19 cellular contexts compared by ENCODE assay signal in genomic region chr3:161295325-161295724, GRCh38.
A peak's percentile ranks its signal among the peaks of the same experiment; 100 is the strongest.
DNase-seq lines count a peak whose midpoint lies in the region; ATAC-seq and TF ChIP-seq lines count a peak whose summit lies in the region.
"Had no signal": no experiment of that assay in that cellular context is flagged by ENCODE, and none has a peak within 500 bp of the region (broad histone marks: within the 10 kb centered on the region; RNA-seq: fewer than 3 reads in every experiment).

No MANE protein-coding gene starts in this region.

- no peak overlapping the region for H3K23ac ChIP-seq in trophoblast cell (ENCODE audit: low read length)

- H2AK5ac ChIP-seq in trophoblast cell (ENCODE audit: low read length): no peak overlapping the region

- H3K4ac ChIP-seq in trophoblast cell (ENCODE audit: low read depth, low read length): no peak overlapping the region

- no peak overlapping the region for H4K12ac ChIP-seq in trophoblast cell (ENCODE audit: low read depth, low read length)

- H3K9me3 Mint-ChIP-seq in activated CD4-positive, alpha-beta memory T cell treated with anti-CD3 and anti-CD28 coated beads for 36 hours: peaks cover 28% of the 10 kb centered on the region

- ATAC-seq in upper lobe of right lung: peak; percentile 60
- ATAC-seq: naive thymus-derived CD8-positive, alpha-beta T cell had no signal

- H3K18ac ChIP-seq in trophoblast cell (ENCODE audit: low read length): no peak overlapping the region

- H3K27me3 ChIP-seq in GM23248 (replicated peaks; ENCODE audit: insufficient read depth): no peaks in the 10 kb centered on the region
- no peaks in the 10 kb centered on the region for H3K27me3 ChIP-seq in upper lobe of right lung
- H3K27me3 ChIP-seq in trophoblast cell (ENCODE audit: insufficient read depth, low read length): no peaks in the 10 kb centered on the region

- no peaks in the 10 kb centered on the region for H3K9me2 ChIP-seq in GM23248 (ENCODE audit: insufficient read depth)

- H3K9ac ChIP-seq in GM23248 (no peak overlapping the region), trophoblast cell (ENCODE audit: low read length) (no peak overlapping the region)

- no peaks in the 10 kb centered on the region for H4K20me1 ChIP-seq in GM23248 (ENCODE audit: insufficient read depth)

- H3K9me3 ChIP-seq in GM23248 (ENCODE audit: low read depth): no peaks in the 10 kb centered on the region
- H3K9me3 ChIP-seq in upper lobe of right lung: peaks cover 4% of the 10 kb centered on the region
- no peaks in the 10 kb centered on the region for H3K9me3 ChIP-seq in trophoblast cell (ENCODE audit: insufficient read depth, low read depth, low read length)

- no peaks in the 10 kb centered on the region for H3K27me3 Mint-ChIP-seq in activated CD4-positive, alpha-beta memory T cell treated with anti-CD3 and anti-CD28 coated beads for 36 hours

- H4K91ac ChIP-seq in trophoblast cell (ENCODE audit: low read depth, low read length): no peak overlapping the region

- no peaks in the 10 kb centered on the region for H3K36me3 ChIP-seq in GM23248 (ENCODE audit: low read depth)
- H3K36me3 ChIP-seq in upper lobe of right lung: no peaks in the 10 kb centered on the region
- H3K36me3 ChIP-seq in trophoblast cell (ENCODE audit: control insufficient read depth in 1 of 2, insufficient read depth in 2 of 2, low read length in 2 of 2): no peaks in the 10 kb centered on the region

- TF ChIP-seq CTCF in fibroblast of mammary gland (conservative IDR thresholded peaks at IDR 0.05; ENCODE audit: control insufficient read depth, insufficient read depth, low read depth, low read length): no peak
- TF ChIP-seq CTCF in upper lobe of right lung (IDR thresholded peaks at IDR 0.05): no peak

- H2BK120ac ChIP-seq in trophoblast cell (ENCODE audit: insufficient read depth, low read length, poor library complexity): no peak overlapping the region

- CTCF ChIA-PET in activated CD4-positive, alpha-beta memory T cell treated with anti-CD3 and anti-CD28 coated beads for 36 hours (lab: Charles Lee): interaction anchor here (0.7 to 1.3 kb wide), 3 partner anchors 10 to 23 kb away, joined by 3 to 4 read pairs (median 3); no protein-coding TSS in a partner anchor

- no peak overlapping the region for H3K4me3 Mint-ChIP-seq in activated CD4-positive, alpha-beta memory T cell treated with anti-CD3 and anti-CD28 coated beads for 36 hours
- H3K4me3 Mint-ChIP-seq: naive thymus-derived CD8-positive, alpha-beta T cell had no signal

- H3K79me1 ChIP-seq in trophoblast cell (ENCODE audit: low read length): no peaks in the 10 kb centered on the region

- H3K79me2 ChIP-seq in GM23248 (ENCODE audit: insufficient read depth) (no peaks in the 10 kb centered on the region), trophoblast cell (ENCODE audit: control insufficient read depth, insufficient read depth, low read length, poor library complexity) (no peaks in the 10 kb centered on the region)

- POLR2A ChIA-PET in activated CD4-positive, alpha-beta memory T cell treated with anti-CD3 and anti-CD28 coated beads for 36 hours (lab: Charles Lee): no interaction called here

- no peak overlapping the region for H2AFZ ChIP-seq in GM23248
- no peak overlapping the region for H2AFZ ChIP-seq in trophoblast cell (ENCODE audit: insufficient read depth, low read length, poor library complexity)

- peaks cover 26% of the 10 kb centered on the region for H3K36me3 Mint-ChIP-seq in activated CD4-positive, alpha-beta memory T cell treated with anti-CD3 and anti-CD28 coated beads for 36 hours

- H3K4me3 ChIP-seq in GM23248 (no peak overlapping the region), fibroblast of mammary gland (ENCODE audit: control insufficient read depth, low read depth, low read length) (no peak overlapping the region), upper lobe of right lung (no peak overlapping the region), trophoblast cell (ENCODE audit: low read depth, low read length) (no peak overlapping the region)
- H3K4me3 ChIP-seq: skin epidermis had no signal

- H3K4me2 ChIP-seq in GM23248 (ENCODE audit: unreplicated experiment) (no peak overlapping the region), trophoblast cell (ENCODE audit: low read length) (no peak overlapping the region)

- H3K27ac ChIP-seq in GM23248 (no peak overlapping the region), upper lobe of right lung (no peak overlapping the region), trophoblast cell (ENCODE audit: low read depth, low read length) (no peak overlapping the region)
- H3K27ac ChIP-seq: epithelial cell of prostate, skin epidermis had no signal

- H3K14ac ChIP-seq in trophoblast cell (ENCODE audit: low read length): no peak overlapping the region

- DNase-seq in GM23248: peak; percentile 2
- DNase-seq in RPMI8226: peak; percentile 52
- DNase-seq in fibroblast of mammary gland (ENCODE audit: low read depth): peak; percentile 19
- DNase-seq in upper lobe of right lung: no peak
- DNase-seq in activated CD4-positive, alpha-beta memory T cell treated with anti-CD3 and anti-CD28 coated beads for 36 hours: no peak
- no peak for DNase-seq in trophoblast cell
- no peak for DNase-seq in activated naive CD4-positive, alpha-beta T cell treated with anti-CD3 and anti-CD28 coated beads, Interleukin-2, amount 50 U/mL, for 16 hours
- DNase-seq: anterior cingulate cortex; dermis blood vessel endothelial cell; glutamatergic neuron; HCEC 1CT; naive thymus-derived CD8-positive, alpha-beta T cell; NCI-H1694; NCI-H345; posterior cingulate gyrus; stimulated activated CD4-positive, alpha-beta T cell treated with anti-CD3 and anti-CD28 coated beads, Interleukin-4, amount 100 ng/mL, for 1 hour; T-helper 9 cell had no signal

- H3K4me1 Mint-ChIP-seq in activated CD4-positive, alpha-beta memory T cell treated with anti-CD3 and anti-CD28 coated beads for 36 hours (ENCODE audit: low read depth): no peaks in the 10 kb centered on the region
- H3K4me1 Mint-ChIP-seq: naive thymus-derived CD8-positive, alpha-beta T cell had no signal

- H4K8ac ChIP-seq in trophoblast cell (ENCODE audit: low read depth, low read length): no peak overlapping the region

- no peak overlapping the region for H3K27ac Mint-ChIP-seq in activated CD4-positive, alpha-beta memory T cell treated with anti-CD3 and anti-CD28 coated beads for 36 hours
- H3K27ac Mint-ChIP-seq: naive thymus-derived CD8-positive, alpha-beta T cell had no signal

- no peak overlapping the region for H2BK12ac ChIP-seq in trophoblast cell (ENCODE audit: low read length)

- no peak overlapping the region for H2BK5ac ChIP-seq in trophoblast cell (ENCODE audit: low read depth, low read length, poor library complexity)

- in situ Hi-C loops in GM23248 (cut with MboI): no loop called here

- no peaks in the 10 kb centered on the region for H3K4me1 ChIP-seq in GM23248 (ENCODE audit: insufficient read depth)
- no peaks in the 10 kb centered on the region for H3K4me1 ChIP-seq in upper lobe of right lung
- no peaks in the 10 kb centered on the region for H3K4me1 ChIP-seq in trophoblast cell (ENCODE audit: control insufficient read depth in 1 of 2, insufficient read depth in 2 of 2, low read length in 2 of 2)

- intact Hi-C loops in upper lobe of right lung (cut with DNase I): no loop called here
- intact Hi-C loops in activated CD4-positive, alpha-beta memory T cell treated with anti-CD3 and anti-CD28 coated beads for 36 hours (cut with micrococcal nuclease): no loop called here

- H3F3A ChIP-seq in GM23248 (ENCODE audit: insufficient read depth): no peaks in the 10 kb centered on the region

Comparison
In these comparisons a context has a peak if more than half of its experiments do, and no peak if none do; other contexts are left out.
1. DNase-seq: peak in GM23248 (single experiment), RPMI8226 (single experiment) and fibroblast of mammary gland (single experiment); none in upper lobe of right lung (single experiment), activated CD4-positive, alpha-beta memory T cell treated with anti-CD3 and anti-CD28 coated beads for 36 hours (single experiment), trophoblast cell (0 of 2) and activated naive CD4-positive, alpha-beta T cell treated with anti-CD3 and anti-CD28 coated beads, Interleukin-2, amount 50 U/mL, for 16 hours (single experiment).